Comparison of ENCODE assay signal across 1 cellular context in genomic region chr7:148696787-148697186, GRCh38.
TF ChIP-seq lines count a peak whose summit lies in the region.

No MANE protein-coding gene starts in this region.

TF ChIP-seq in K562, 482 proteins besides CTCF, POLR2A, EP300 and RAD21 (continued from another document):
- TF ChIP-seq ZBTB40 (IDR thresholded peaks at IDR 0.05): 0 out of 2 replicates have a peak, but pooled peaks have one; percentile 16
- no peak for TF ChIP-seq ZBTB40 (CRISPR knock-in tag; IDR thresholded peaks at IDR 0.05)
- no peak for TF ChIP-seq POLR2AphosphoS5 (IDR thresholded peaks at IDR 0.05; ENCODE audit: control insufficient read depth, insufficient read depth, low read depth, low read length)
- TF ChIP-seq, protein P1, sequence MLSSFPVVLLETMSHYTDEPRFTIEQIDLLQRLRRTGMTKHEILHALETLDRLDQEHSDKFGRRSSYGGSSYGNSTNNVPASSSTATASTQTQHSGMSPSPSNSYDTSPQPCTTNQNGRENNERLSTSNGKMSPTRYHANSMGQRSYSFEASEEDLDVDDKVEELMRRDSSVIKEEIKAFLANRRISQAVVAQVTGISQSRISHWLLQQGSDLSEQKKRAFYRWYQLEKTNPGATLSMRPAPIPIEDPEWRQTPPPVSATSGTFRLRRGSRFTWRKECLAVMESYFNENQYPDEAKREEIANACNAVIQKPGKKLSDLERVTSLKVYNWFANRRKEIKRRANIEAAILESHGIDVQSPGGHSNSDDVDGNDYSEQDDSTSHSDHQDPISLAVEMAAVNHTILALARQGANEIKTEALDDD (IDR thresholded peaks at IDR 0.05): peak; percentile 57
- TF ChIP-seq RHOXF2B (CRISPR knock-in tag; conservative IDR thresholded peaks at IDR 0.05): 0 out of 2 replicates have a peak, but pooled peaks have one; percentile 12
- 0 out of 4 replicates have a peak, but pooled peaks of 1 of the 2 experiments have one; percentile 11 for TF ChIP-seq SRF (CRISPR knock-in tag; IDR thresholded peaks at IDR 0.05)
TF ChIP-seq in K562: peak in this region for 25.
